ENCODE assay signal across 24 cellular contexts in genomic region chr2:101949304-101949703, GRCh38. TPM values are rescaled to one million over a fixed set of nuclear protein-coding genes. Genes with fewer than 3 reads are reported as not detected.
DNase-seq lines count a peak whose midpoint lies in the region; ATAC-seq and TF ChIP-seq lines count a peak whose summit lies in the region.
"Had no signal": no experiment of that assay in that cellular context is flagged by ENCODE, and none has a peak within 500 bp of the region (broad histone marks: within the 10 kb centered on the region; RNA-seq: fewer than 3 reads in every experiment).

No MANE protein-coding gene starts in this region.

- H3K4me1 ChIP-seq in PC-3 (ENCODE audit: insufficient read depth, low read length) = 0 out of 2 replicates have a peak, but pooled peaks cover 5% of the 10 kb centered on the region
- H3K4me1 ChIP-seq in foreskin keratinocyte = peaks cover 13% of the 10 kb centered on the region
- H3K4me1 ChIP-seq: Peyer's patch, SJSA1, thyroid gland had no signal

- H3K27ac ChIP-seq in PC-3 (ENCODE audit: low read length) (no peak overlapping the region), foreskin keratinocyte (no peak overlapping the region)
- H3K27ac ChIP-seq: Peyer's patch, SJSA1, thyroid gland had no signal

- no peaks in the 10 kb centered on the region for H3K9me2 ChIP-seq in PC-3 (replicated peaks; ENCODE audit: low read length)

- no peak overlapping the region for H3K9ac ChIP-seq in PC-3 (ENCODE audit: low read length)

- intact Hi-C loops in PC-3 (cut with micrococcal nuclease) = no loop called here

- BruUV-seq in PC-3 (replicated peaks; lab: Mats Ljungman, UMichigan) = no TSS peak

- H3K79me2 ChIP-seq in PC-3 (ENCODE audit: low read length) = no peaks in the 10 kb centered on the region

- POLR2A ChIA-PET in PC-3 (lab: Charles Lee; ENCODE audit: unreplicated experiment) = no interaction called here

- H2AFZ ChIP-seq in PC-3 (ENCODE audit: low read length) = no peak overlapping the region

- CTCF ChIA-PET in PC-3 (lab: Charles Lee) = no interaction called here

- no peaks in the 10 kb centered on the region for H4K20me1 ChIP-seq in PC-3 (ENCODE audit: low read length)

- ATAC-seq in PC-3 = peak; percentile 71
- ATAC-seq in foreskin keratinocyte = peak; percentile 54
- no peak for ATAC-seq in HG02798 (IDR thresholded peaks at IDR 0.05; ENCODE audit: poor library complexity, unreplicated experiment)
- ATAC-seq: CD8-positive, alpha-beta T cell had no signal

- no peak overlapping the region for H3K4me3 ChIP-seq in PC-3 (ENCODE audit: low read length)
- H3K4me3 ChIP-seq: Peyer's patch, SJSA1, thyroid gland had no signal

- H3K36me3 ChIP-seq in PC-3 (ENCODE audit: low read depth, low read length) = no peaks in the 10 kb centered on the region
- H3K36me3 ChIP-seq: Peyer's patch, SJSA1, thyroid gland had no signal

- no peaks in the 10 kb centered on the region for H3K9me3 ChIP-seq in PC-3 (ENCODE audit: low read length)
- H3K9me3 ChIP-seq: Peyer's patch, SJSA1, thyroid gland had no signal

- H3K4me2 ChIP-seq in PC-3 (ENCODE audit: low read length) = no peak overlapping the region

- no peak for TF ChIP-seq CTCF in PC-3 (conservative IDR thresholded peaks at IDR 0.05; ENCODE audit: low read depth, low read length)
- no peak for TF ChIP-seq CTCF in foreskin keratinocyte (conservative IDR thresholded peaks at IDR 0.05)

- H3F3A ChIP-seq in PC-3 (ENCODE audit: low read length, unreplicated experiment) = no peaks in the 10 kb centered on the region

- peak; percentile 15 for DNase-seq in stimulated activated CD4-positive, alpha-beta T cell treated with anti-CD3 and anti-CD28 coated beads, Interleukin-1b, Interleukin-23, amount 100 ng/mL, for 48 hours
- no peak for DNase-seq in stimulated activated CD4-positive, alpha-beta T cell treated with anti-CD3 and anti-CD28 coated beads, Interleukin-4, amount 100 ng/mL, for 4 hours
- DNase-seq in PC-3 (peak; percentile 48), foreskin keratinocyte (peak in 1 of 2 donors; percentile 32), H4 (ENCODE audit: low spot score) (no peak), LoVo (ENCODE audit: low spot score) (no peak)
- DNase-seq: activated CD4-positive, alpha-beta T cell treated with anti-CD3 and anti-CD28 coated beads, Interleukin-2, amount 10 ng/mL, durations not matched to agents 24 days and 14 days; activated gamma-delta T cell treated with Interleukin-2 at 50 U/mL for 16 hours; CD8-positive, alpha-beta T cell; DMS153; immature natural killer cell; Karpas-422; NCI-H1417; NCI-H2107; NCI-H446 treated with DMSO at 0.1 percent for 48 hours; NK-92 treated with Interleukin-12 subunit alpha and Interleukin-12 subunit beta, amount 100 ng/mL, for 24 hours; Peyer's patch; stimulated activated CD4-positive, alpha-beta T cell treated with anti-CD3 and anti-CD28 coated beads, Interleukin-2, amount 100 ng/mL, for 24 hours; stimulated activated naive CD4-positive, alpha-beta T cell treated with Interleukin-2 at 50 U/mL for 16 hours; thyroid gland had no signal

- H3K27me3 ChIP-seq in PC-3 (ENCODE audit: low read length) (no peaks in the 10 kb centered on the region), foreskin keratinocyte (no peaks in the 10 kb centered on the region)
- H3K27me3 ChIP-seq: Peyer's patch, SJSA1, thyroid gland had no signal

RNA-seq across cellular contexts. Expression of gene IL1R2, which starts 42.5 kb away (rescaled TPM):
- total RNA-seq in PC-3 (2014; rRNA removed) = 5.6 and 6.0 TPM in 2 replicates
- total RNA-seq in foreskin keratinocyte = 37.9 and 40.7 TPM in 2 replicates
- polyA plus RNA-seq in foreskin keratinocyte = 36.6 and 44.6 TPM in 2 replicates
- 0.70 and 3.3 TPM in 2 replicates for total RNA-seq in H4 (2014; rRNA removed; shearing (Covaris generic))
- total RNA-seq: CD8-positive, alpha-beta T cell; fibroblast of villous mesenchyme; progenitor cell of endocrine pancreas; SJSA1 had no signal

Comparison
In these comparisons a context has a peak if more than half of its experiments do, and no peak if none do; other contexts are left out.
1. DNase-seq: peak in stimulated activated CD4-positive, alpha-beta T cell treated with anti-CD3 and anti-CD28 coated beads, Interleukin-1b, Interleukin-23, amount 100 ng/mL, for 48 hours (single experiment) and PC-3 (single experiment); none in stimulated activated CD4-positive, alpha-beta T cell treated with anti-CD3 and anti-CD28 coated beads, Interleukin-4, amount 100 ng/mL, for 4 hours (0 of 2), H4 (single experiment) and LoVo (single experiment).